Comparison of ENCODE assay signal across 20 cellular contexts in genomic region chr11:105923252-105923651, GRCh38.
"Had no signal": no experiment of that assay in that cellular context is flagged by ENCODE, and none has a peak within 500 bp of the region (broad histone marks: within the 10 kb centered on the region; RNA-seq: fewer than 3 reads in every experiment).

No MANE protein-coding gene starts in this region.

- H3K27me3 Mint-ChIP-seq: activated CD4-positive, alpha-beta T cell treated with anti-CD3 and anti-CD28 coated beads, Interleukin-2, amount 10 ng/mL, durations not matched to agents 7 days and 5 days had no signal

- H3K36me3 Mint-ChIP-seq: activated CD4-positive, alpha-beta memory T cell treated with anti-CD3 and anti-CD28 coated beads for 36 hours; activated naive CD4-positive, alpha-beta T cell treated with anti-CD3 and anti-CD28 coated beads, Interleukin-2, amount 50 U/mL, for 72 hours had no signal

- H3K27ac Mint-ChIP-seq: activated CD4-positive, alpha-beta memory T cell treated with anti-CD3 and anti-CD28 coated beads for 36 hours; activated CD4-positive, alpha-beta T cell treated with anti-CD3 and anti-CD28 coated beads, Interleukin-2, amount 10 ng/mL, durations not matched to agents 7 days and 5 days; activated naive CD4-positive, alpha-beta T cell treated with anti-CD3 and anti-CD28 coated beads, Interleukin-2, amount 50 U/mL, for 72 hours had no signal

- DNase-seq: activated CD4-positive, alpha-beta memory T cell treated with anti-CD3 and anti-CD28 coated beads for 36 hours; activated CD4-positive, alpha-beta T cell treated with anti-CD3 and anti-CD28 coated beads, Interleukin-2, amount 10 ng/mL, durations not matched to agents 7 days and 5 days; activated CD4-positive, CD25-positive, alpha-beta regulatory T cell; activated CD8-positive, alpha-beta memory T cell treated with anti-CD3 and anti-CD28 coated beads for 24 hours; activated effector memory CD4-positive, alpha-beta T cell treated with anti-CD3 and anti-CD28 coated beads, Interleukin-2, amount 50 U/mL, for 16 hours; activated naive CD4-positive, alpha-beta T cell treated with Interleukin-2 at 50 U/mL for 16 hours; activated T-cell treated with anti-CD3 and anti-CD28 coated beads, Interleukin-2, amount 50 U/mL, for 4 hours; KG1; NCI-H1048; NCI-H1930; NCI-H2171; NCI-H2227 treated with DMSO at 0.1 percent for 48 hours; NCI-H82; NK-92 treated with Interleukin-12 subunit alpha and Interleukin-12 subunit beta, amount 100 ng/mL, for 24 hours; OCI-M1; SHP77; T-helper 1 cell had no signal

- FAIRE-seq: RCC 7860 had no signal

- H3K4me1 Mint-ChIP-seq: activated CD4-positive, alpha-beta T cell treated with anti-CD3 and anti-CD28 coated beads, Interleukin-2, amount 10 ng/mL, durations not matched to agents 7 days and 5 days had no signal

- H3K9me3 Mint-ChIP-seq: activated CD4-positive, alpha-beta memory T cell treated with anti-CD3 and anti-CD28 coated beads for 36 hours; activated CD4-positive, alpha-beta T cell treated with anti-CD3 and anti-CD28 coated beads, Interleukin-2, amount 10 ng/mL, durations not matched to agents 7 days and 5 days; activated naive CD4-positive, alpha-beta T cell treated with anti-CD3 and anti-CD28 coated beads, Interleukin-2, amount 50 U/mL, for 72 hours; activated T-cell treated with anti-CD3 and anti-CD28 coated beads, Interleukin-2, amount 50 U/mL, for 4 hours had no signal

- H3K27ac ChIP-seq: VCaP had no signal

- H3K4me3 Mint-ChIP-seq: activated CD4-positive, alpha-beta memory T cell treated with anti-CD3 and anti-CD28 coated beads for 36 hours; activated CD4-positive, alpha-beta T cell treated with anti-CD3 and anti-CD28 coated beads, Interleukin-2, amount 10 ng/mL, durations not matched to agents 7 days and 5 days; activated T-cell treated with anti-CD3 and anti-CD28 coated beads, Interleukin-2, amount 50 U/mL, for 4 hours had no signal
